18 cellular contexts compared by ENCODE assay signal in the genomic region with DNA sequence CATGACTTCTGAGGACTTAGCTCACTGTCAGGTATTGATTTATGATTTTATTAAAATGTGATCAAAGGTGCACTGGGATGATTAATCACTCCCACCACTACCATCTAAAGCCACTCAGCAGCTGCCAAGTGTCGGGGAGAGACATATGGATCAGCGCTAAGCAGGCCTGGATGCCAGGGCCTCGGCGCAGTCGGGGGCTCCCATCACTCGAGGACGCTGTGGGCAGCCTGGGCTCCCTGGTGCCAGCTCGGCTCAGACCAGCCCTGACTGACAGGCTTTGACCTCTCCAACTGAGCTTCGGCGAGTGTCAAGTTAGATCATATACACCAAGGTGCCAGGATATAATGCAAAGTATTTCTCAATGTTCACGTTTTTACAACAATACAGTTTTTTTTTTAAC.
"Had no signal": no experiment of that assay in that cellular context is flagged by ENCODE, and none has a peak within 500 bp of the region (broad histone marks: within the 10 kb centered on the region; RNA-seq: fewer than 3 reads in every experiment).

No MANE protein-coding gene starts in this region.

- H3K4me3 ChIP-seq: K562, SJSA1, SK-N-MC had no signal

- ATAC-seq: K562 had no signal

- DNase-seq: Kasumi-1, MM.1S, NCI-H1092 treated with DMSO at 0.1 percent for 48 hours, NCI-H1436, NCI-H187, NCI-H2029, NCI-H2081 treated with DMSO at 0.1 percent for 48 hours, NCI-H2171, NCI-H226, NCI-H510A treated with DMSO at 0.1 percent for 48 hours, Right ventricle myocardium superior, RPMI8226, SIG-M5 had no signal

- H3K4me1 ChIP-seq: SJSA1 had no signal

- H3K9me3 ChIP-seq: SJSA1 had no signal

- H3K36me3 ChIP-seq: SJSA1 had no signal

- H3K27ac ChIP-seq: HL-60, KMS-11, SJSA1, SK-N-MC had no signal

- H3K27me3 ChIP-seq: SJSA1 had no signal
